Comparison of ENCODE assay signal across 26 cellular contexts in the genomic region with DNA sequence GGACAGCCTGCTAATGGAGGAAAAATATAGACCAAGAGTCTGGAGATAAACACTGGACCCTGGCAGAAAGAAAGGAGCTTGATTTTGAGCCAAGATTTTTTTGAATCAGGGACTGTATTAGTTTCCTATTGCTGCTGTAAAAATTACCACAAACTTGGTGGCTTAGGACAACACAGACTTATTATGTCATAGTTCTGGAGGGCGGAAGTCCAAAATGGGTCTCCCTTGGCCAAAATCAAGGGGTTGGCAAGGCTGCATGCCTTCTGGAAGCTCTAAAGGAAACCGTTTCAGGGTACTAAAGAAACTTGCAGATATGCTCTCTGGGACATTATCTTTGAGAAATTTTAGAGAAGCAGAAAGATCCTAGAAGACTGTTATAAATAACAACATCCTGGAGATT.
"Had no signal": no experiment of that assay in that cellular context is flagged by ENCODE, and none has a peak within 500 bp of the region (broad histone marks: within the 10 kb centered on the region; RNA-seq: fewer than 3 reads in every experiment).

No MANE protein-coding gene starts in this region.

- H3K27me3 ChIP-seq: colonic mucosa, neural progenitor cell, right lobe of liver, upper lobe of right lung had no signal

- DNase-seq: activated CD4-positive, alpha-beta memory T cell treated with anti-CD3 and anti-CD28 coated beads for 36 hours; activated CD4-positive, alpha-beta T cell treated with anti-CD3 and anti-CD28 coated beads for 36 hours; activated naive CD4-positive, alpha-beta T cell treated with Interleukin-2 at 50 U/mL for 16 hours; activated naive CD8-positive, alpha-beta T cell treated with anti-CD3 and anti-CD28 coated beads, Interleukin-2, amount 10 ng/mL, durations not matched to agents 7 days and 5 days; activated T-cell treated with anti-CD3 and anti-CD28 coated beads for 4 hours; amygdala; colonic mucosa; foreskin fibroblast; mesendoderm; naive thymus-derived CD4-positive, alpha-beta T cell; right lobe of liver; stimulated activated CD4-positive, alpha-beta T cell treated with anti-CD3 and anti-CD28 coated beads, Interleukin-4, amount 100 ng/mL, for 24 hours; upper lobe of right lung had no signal

- FAIRE-seq: endometrium, keratinocyte, TTC549 had no signal

- H3K27ac ChIP-seq: colonic mucosa, neural progenitor cell, prostate gland, right lobe of liver, SK-N-MC, upper lobe of right lung had no signal

- H3K27ac Mint-ChIP-seq: activated CD4-positive, alpha-beta memory T cell treated with anti-CD3 and anti-CD28 coated beads for 36 hours; activated naive CD8-positive, alpha-beta T cell treated with anti-CD3 and anti-CD28 coated beads, Interleukin-2, amount 10 ng/mL, durations not matched to agents 7 days and 5 days; activated T-helper 17 cell treated with anti-CD3 and anti-CD28 coated beads, Interleukin-2, amount 50 U/mL, for 72 hours; brain; naive thymus-derived CD4-positive, alpha-beta T cell; neural progenitor cell; stimulated activated memory B cell treated with anti-CD40 and anti-IgM and Interleukin-4, amounts not matched to agents 10 μg/mL and 1 μg/mL and 100 μg/mL, for 72 hours; T-helper 2 cell treated with Interferon-gamma antibody and Interleukin-4, amounts not matched to agents 5 μg/mL and 100 μg/mL, for 36 hours; WTC11 had no signal

- H3K4me3 Mint-ChIP-seq: activated CD4-positive, alpha-beta memory T cell treated with anti-CD3 and anti-CD28 coated beads for 36 hours; activated CD4-positive, alpha-beta T cell treated with anti-CD3 and anti-CD28 coated beads for 36 hours; activated naive CD8-positive, alpha-beta T cell treated with anti-CD3 and anti-CD28 coated beads, Interleukin-2, amount 10 ng/mL, durations not matched to agents 7 days and 5 days; activated T-helper 17 cell treated with anti-CD3 and anti-CD28 coated beads, Interleukin-2, amount 50 U/mL, for 72 hours; brain; central memory CD8-positive, alpha-beta T cell; naive thymus-derived CD4-positive, alpha-beta T cell; neural progenitor cell; stimulated activated memory B cell treated with anti-CD40 and anti-IgM and Interleukin-4, amounts not matched to agents 10 μg/mL and 1 μg/mL and 100 μg/mL, for 72 hours; T-helper 2 cell treated with Interferon-gamma antibody and Interleukin-4, amounts not matched to agents 5 μg/mL and 100 μg/mL, for 36 hours; WTC11 had no signal

- H3K4me1 Mint-ChIP-seq: stimulated activated memory B cell treated with anti-CD40 and anti-IgM and Interleukin-4, amounts not matched to agents 10 μg/mL and 1 μg/mL and 100 μg/mL, for 72 hours had no signal

- H3K36me3 ChIP-seq: colonic mucosa, neural progenitor cell, prostate gland, right lobe of liver had no signal

- H3K9me3 Mint-ChIP-seq: activated T-helper 17 cell treated with anti-CD3 and anti-CD28 coated beads, Interleukin-2, amount 50 U/mL, for 72 hours; central memory CD8-positive, alpha-beta T cell; neural progenitor cell had no signal

- ATAC-seq: activated CD4-positive, alpha-beta T cell treated with anti-CD3 and anti-CD28 coated beads for 36 hours; activated T-helper 17 cell treated with anti-CD3 and anti-CD28 coated beads, Interleukin-2, amount 50 U/mL, for 72 hours; left lobe of liver; naive thymus-derived CD4-positive, alpha-beta T cell; right lobe of liver; stimulated activated memory B cell treated with anti-CD40 and anti-IgM and Interleukin-4, amounts not matched to agents 10 μg/mL and 1 μg/mL and 100 μg/mL, for 72 hours; upper lobe of right lung; WTC11 had no signal

- H3K9ac ChIP-seq: neural progenitor cell had no signal

- H3K27me3 Mint-ChIP-seq: activated CD4-positive, alpha-beta memory T cell treated with anti-CD3 and anti-CD28 coated beads for 36 hours; activated CD4-positive, alpha-beta T cell treated with anti-CD3 and anti-CD28 coated beads for 36 hours; activated naive CD8-positive, alpha-beta T cell treated with anti-CD3 and anti-CD28 coated beads, Interleukin-2, amount 10 ng/mL, durations not matched to agents 7 days and 5 days; activated T-helper 17 cell treated with anti-CD3 and anti-CD28 coated beads, Interleukin-2, amount 50 U/mL, for 72 hours; brain; central memory CD8-positive, alpha-beta T cell; naive thymus-derived CD4-positive, alpha-beta T cell; stimulated activated memory B cell treated with anti-CD40 and anti-IgM and Interleukin-4, amounts not matched to agents 10 μg/mL and 1 μg/mL and 100 μg/mL, for 72 hours had no signal

- H2AFZ ChIP-seq: neural progenitor cell had no signal

- H3K4me3 ChIP-seq: colonic mucosa, neural progenitor cell, prostate gland, right lobe of liver, SK-N-MC, upper lobe of right lung had no signal

- H3K4me1 ChIP-seq: colonic mucosa, prostate gland, right lobe of liver, upper lobe of right lung had no signal

- H3K9me3 ChIP-seq: colonic mucosa, prostate gland, right lobe of liver, upper lobe of right lung had no signal

- H3K4me2 ChIP-seq: neural progenitor cell had no signal
